1 cellular context compared by ENCODE assay signal in the genomic region with DNA sequence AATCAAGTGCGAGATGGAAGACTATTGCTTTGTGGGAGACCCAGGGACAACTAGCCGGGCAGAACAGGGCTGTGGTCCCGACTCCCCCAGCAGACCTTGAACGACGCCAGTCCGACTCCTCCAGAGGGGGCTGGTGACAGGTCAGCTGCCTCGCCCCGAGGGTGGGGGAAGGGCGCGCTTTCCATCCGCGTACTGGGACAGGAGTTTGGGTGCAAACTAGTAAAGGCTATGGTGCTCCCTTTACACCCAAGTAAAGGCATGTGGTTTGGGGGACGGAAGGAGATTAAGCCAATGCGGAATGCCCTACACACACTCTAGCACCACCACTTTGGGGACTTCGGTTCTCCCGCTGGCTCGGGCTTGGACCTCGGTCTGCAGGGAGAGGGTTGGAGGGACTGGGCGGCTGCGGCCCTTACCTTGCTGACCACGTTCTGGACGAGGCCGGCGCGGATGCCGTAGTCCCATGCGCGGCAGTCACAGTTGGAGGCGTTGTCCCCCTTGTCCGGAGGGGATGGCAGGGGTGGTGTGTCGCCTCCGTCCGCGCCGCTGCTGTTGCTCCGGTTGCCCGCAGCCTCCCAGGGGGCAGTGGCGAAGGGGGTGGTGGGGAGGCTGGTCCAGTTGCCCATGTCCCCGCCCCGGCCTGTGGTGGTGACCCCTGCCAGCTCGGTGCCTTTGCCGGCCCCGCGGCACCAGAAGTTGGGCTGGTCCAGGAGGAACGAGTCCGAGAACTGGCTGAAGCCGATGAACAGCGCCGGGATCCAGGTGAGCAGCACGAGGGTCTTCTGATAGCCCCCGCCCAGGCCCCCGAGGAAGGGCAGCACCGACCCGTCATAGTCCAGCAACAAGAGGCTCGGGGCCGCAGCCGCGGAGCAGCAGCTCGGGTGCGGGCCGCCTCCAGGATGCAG.
TF ChIP-seq lines count a peak whose summit lies in the region.

No MANE protein-coding gene starts in this region.

TF ChIP-seq in HEK293, 187 proteins besides CTCF, POLR2A, EP300 and RAD21 (continued from another document):
- TF ChIP-seq, protein P1, sequence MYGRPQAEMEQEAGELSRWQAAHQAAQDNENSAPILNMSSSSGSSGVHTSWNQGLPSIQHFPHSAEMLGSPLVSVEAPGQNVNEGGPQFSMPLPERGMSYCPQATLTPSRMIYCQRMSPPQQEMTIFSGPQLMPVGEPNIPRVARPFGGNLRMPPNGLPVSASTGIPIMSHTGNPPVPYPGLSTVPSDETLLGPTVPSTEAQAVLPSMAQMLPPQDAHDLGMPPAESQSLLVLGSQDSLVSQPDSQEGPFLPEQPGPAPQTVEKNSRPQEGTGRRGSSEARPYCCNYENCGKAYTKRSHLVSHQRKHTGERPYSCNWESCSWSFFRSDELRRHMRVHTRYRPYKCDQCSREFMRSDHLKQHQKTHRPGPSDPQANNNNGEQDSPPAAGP (tag by site-specific recombination; IDR thresholded peaks at IDR 0.05): peak; percentile 50; the same call in 1 of the 2 replicates
- TF ChIP-seq SP7 (tag by site-specific recombination; IDR thresholded peaks at IDR 0.05): 0 out of 2 replicates have a peak, but pooled peaks have one; percentile 5
- TF ChIP-seq, protein P2, sequence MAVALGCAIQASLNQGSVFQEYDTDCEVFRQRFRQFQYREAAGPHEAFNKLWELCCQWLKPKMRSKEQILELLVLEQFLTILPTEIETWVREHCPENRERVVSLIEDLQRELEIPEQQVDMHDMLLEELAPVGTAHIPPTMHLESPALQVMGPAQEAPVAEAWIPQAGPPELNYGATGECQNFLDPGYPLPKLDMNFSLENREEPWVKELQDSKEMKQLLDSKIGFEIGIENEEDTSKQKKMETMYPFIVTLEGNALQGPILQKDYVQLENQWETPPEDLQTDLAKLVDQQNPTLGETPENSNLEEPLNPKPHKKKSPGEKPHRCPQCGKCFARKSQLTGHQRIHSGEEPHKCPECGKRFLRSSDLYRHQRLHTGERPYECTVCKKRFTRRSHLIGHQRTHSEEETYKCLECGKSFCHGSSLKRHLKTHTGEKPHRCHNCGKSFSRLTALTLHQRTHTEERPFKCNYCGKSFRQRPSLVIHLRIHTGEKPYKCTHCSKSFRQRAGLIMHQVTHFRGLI (tag by site-specific recombination; IDR thresholded peaks at IDR 0.05): no peak
- TF ChIP-seq KLF7 (tag by site-specific recombination; IDR thresholded peaks at IDR 0.05; ENCODE audit: borderline replicate concordance): no peak
- TF ChIP-seq ZNF76 (tag by site-specific recombination; IDR thresholded peaks at IDR 0.05; ENCODE audit: borderline replicate concordance, low read depth): 0 out of 2 replicates have a peak, but pooled peaks have one; percentile 50
TF ChIP-seq in HEK293: peak in this region for 25.
